In the genomic region with DNA sequence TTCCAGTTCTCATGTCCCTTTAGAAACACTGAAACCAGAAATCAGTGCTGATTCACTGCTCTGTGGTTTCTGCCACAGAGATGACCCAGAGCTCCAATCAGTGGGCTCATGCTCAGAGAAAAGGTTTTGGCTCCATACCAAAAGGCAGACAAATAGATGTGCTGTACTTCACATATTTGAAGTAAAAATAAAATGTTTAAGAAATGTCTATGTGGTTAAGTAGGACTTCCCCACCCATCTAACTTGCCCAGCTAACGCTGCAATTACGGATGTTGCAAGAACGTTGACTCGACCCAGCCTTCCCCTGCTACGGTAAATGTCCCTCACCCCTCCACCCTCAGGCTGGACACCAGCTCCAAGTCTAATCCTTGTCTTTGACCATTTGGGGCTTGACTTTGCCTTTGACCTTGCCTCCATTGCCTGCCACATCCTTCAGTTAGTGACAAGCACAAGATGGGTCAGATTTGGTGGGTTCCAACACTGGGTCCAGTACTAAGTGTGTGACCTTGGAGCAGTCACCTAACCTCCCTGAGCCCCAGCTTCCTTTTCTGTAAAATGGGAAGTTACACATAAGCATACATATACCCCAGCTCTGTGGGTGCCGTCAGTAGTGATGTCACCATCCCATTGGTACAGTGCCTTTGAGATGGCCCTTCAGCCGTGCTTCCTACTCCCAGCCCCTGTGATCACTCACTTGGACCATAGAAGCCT, we compare ENCODE assay signal across 8 cellular contexts.
DNase-seq lines count a peak whose midpoint lies in the region; ATAC-seq and TF ChIP-seq lines count a peak whose summit lies in the region.

No MANE protein-coding gene starts in this region.

- TF ChIP-seq CTCF in KMS-11 (conservative IDR thresholded peaks at IDR 0.05; ENCODE audit: low read depth, low read length) (no peak), cardiac fibroblast (IDR thresholded peaks at IDR 0.05; ENCODE audit: low read depth, low read length) (no peak)

- peak overlapping the region; percentile 62 for H3K4me2 ChIP-seq in KMS-11

- peak overlapping the region; percentile 93 for H3K27ac ChIP-seq in KMS-11

- ATAC-seq in GM18502 (IDR thresholded peaks at IDR 0.05; ENCODE audit: poor library complexity, unreplicated experiment) = no peak
- no peak for ATAC-seq in GM18867 (IDR thresholded peaks at IDR 0.05; ENCODE audit: unreplicated experiment)

- DNase-seq in AG08395 (ENCODE audit: low spot score) (peak; percentile 92), cardiac fibroblast (ENCODE audit: low read depth in 2 of 2) (peak; percentile 91 to 94), medulla oblongata (ENCODE audit: extremely low spot score) (peak; percentile 34), T-helper 9 cell (no peak), NCI-H526 treated with DMSO at 0.1 percent for 48 hours (lab: John Stamatoyannopoulos, UW) (no peak)

- peaks cover 78% of the 10 kb centered on the region for H3K4me1 ChIP-seq in KMS-11 (ENCODE audit: low read depth, poor library complexity, severe bottlenecking)

- H3K4me3 ChIP-seq in KMS-11 (IDR thresholded peaks at IDR 0.05; ENCODE audit: insufficient read depth, low read depth, low read length) = no peak overlapping the region
- H3K4me3 ChIP-seq in cardiac fibroblast (replicated peaks in 1 of 2; ENCODE audit: low read depth in 2 of 2, low read length in 2 of 2) = no peak overlapping the region

- peak overlapping the region; percentile 56; the same call in 1 of the 2 replicates for H3K9ac ChIP-seq in KMS-11

- H2AFZ ChIP-seq in KMS-11 (ENCODE audit: low read depth) = no peak overlapping the region

- no peaks in the 10 kb centered on the region for H3K79me2 ChIP-seq in KMS-11 (ENCODE audit: insufficient read depth, low read depth)

- H3K36me3 ChIP-seq in KMS-11 (ENCODE audit: insufficient read depth) = no peaks in the 10 kb centered on the region

- H4K20me1 ChIP-seq in KMS-11 (ENCODE audit: insufficient read depth) = no peaks in the 10 kb centered on the region

- no peaks in the 10 kb centered on the region for H3K27me3 ChIP-seq in KMS-11 (ENCODE audit: insufficient read depth, low read depth)

Comparison
In these comparisons a context has a peak if more than half of its experiments do, and no peak if none do; other contexts are left out.
1. DNase-seq: peak in AG08395 (single experiment), cardiac fibroblast (2 of 2) and medulla oblongata (single experiment); none in T-helper 9 cell (single experiment) and NCI-H526 treated with DMSO at 0.1 percent for 48 hours (single experiment).